In genomic region chr20:17856024-17856564, GRCh38 we compare ENCODE assay signal across 9 cellular contexts.
DNase-seq lines count a peak whose midpoint lies in the region; ATAC-seq and TF ChIP-seq lines count a peak whose summit lies in the region.
"Had no signal": no experiment of that assay in that cellular context is flagged by ENCODE, and none has a peak within 500 bp of the region (broad histone marks: within the 10 kb centered on the region; RNA-seq: fewer than 3 reads in every experiment).

No MANE protein-coding gene starts in this region.

- no peak overlapping the region for H3K4me2 ChIP-seq in GM23248 (ENCODE audit: unreplicated experiment)

- intact Hi-C loops in sigmoid colon (cut with DNase I): no loop called here

- no peak overlapping the region for H2AFZ ChIP-seq in GM23248

- peaks cover 11% of the 10 kb centered on the region for H3F3A ChIP-seq in GM23248 (ENCODE audit: insufficient read depth)

- no peaks in the 10 kb centered on the region for H4K20me1 ChIP-seq in GM23248 (ENCODE audit: insufficient read depth)

- TF ChIP-seq EP300 in sigmoid colon (IDR thresholded peaks at IDR 0.05): no peak

- H3K9ac ChIP-seq in GM23248: no peak overlapping the region

- no peaks in the 10 kb centered on the region for H3K9me3 ChIP-seq in Peyer's patch
- H3K9me3 ChIP-seq in sigmoid colon: no peaks in the 10 kb centered on the region
- no peaks in the 10 kb centered on the region for H3K9me3 ChIP-seq in GM23248 (ENCODE audit: low read depth)

- peak in 1 of 2 donors; percentile 15 for TF ChIP-seq POLR2A in Peyer's patch (IDR thresholded peaks at IDR 0.05)
- no peak for TF ChIP-seq POLR2A in sigmoid colon (IDR thresholded peaks at IDR 0.05)

- peak overlapping the region in 2 of 4 donors; percentile 53 to 61 for H3K27ac ChIP-seq in Peyer's patch
- no peak overlapping the region for H3K27ac ChIP-seq in sigmoid colon
- no peak overlapping the region for H3K27ac ChIP-seq in GM23248
- H3K27ac ChIP-seq: SJSA1 had no signal

- WGBS in sigmoid colon, 2 donors: 8 to 19% methylated on average over 3 of the region's 3 CpGs
- 68 to 87% methylated on average over 3 of the region's 3 CpGs for WGBS in GM23248 (ENCODE audit: low coverage in 1 of 2, low lambda C conversion rate in 2 of 2, missing lambda C conversion rate in 2 of 2), 2 experiments

- H3K36me3 ChIP-seq in Peyer's patch (no peaks in the 10 kb centered on the region), sigmoid colon (no peaks in the 10 kb centered on the region), GM23248 (ENCODE audit: low read depth) (no peaks in the 10 kb centered on the region)
- H3K36me3 ChIP-seq: SJSA1 had no signal

- H3K4me1 ChIP-seq in Peyer's patch (peaks cover 0 to 20% (median 19%) of the 10 kb centered on the region in 4 donors), sigmoid colon (no peaks in the 10 kb centered on the region), GM23248 (ENCODE audit: insufficient read depth) (no peaks in the 10 kb centered on the region)
- H3K4me1 ChIP-seq: SJSA1 had no signal

- no peaks in the 10 kb centered on the region for H3K9me2 ChIP-seq in GM23248 (ENCODE audit: insufficient read depth)

- H3K79me2 ChIP-seq in GM23248 (ENCODE audit: insufficient read depth): no peaks in the 10 kb centered on the region

- TF ChIP-seq CTCF in Peyer's patch (IDR thresholded peaks at IDR 0.05): no peak
- no peak for TF ChIP-seq CTCF in sigmoid colon (IDR thresholded peaks at IDR 0.05)

- in situ Hi-C loops in GM23248 (cut with MboI): no loop called here

- peak; percentile 35 to 55 for ATAC-seq in activated CD4-positive, CD25-positive, alpha-beta regulatory T cell treated with anti-CD3 and anti-CD28 coated beads, Interleukin-2, amount 50 U/mL, for 24 hours
- peak; percentile 83 for ATAC-seq in HG03039 (IDR thresholded peaks at IDR 0.05; ENCODE audit: unreplicated experiment)
- ATAC-seq in stimulated activated naive CD8-positive, alpha-beta T cell treated with anti-CD3 and anti-CD28 coated beads, Interleukin-15, Interleukin-2, amounts not matched to agents 100 U/mL and 50 U/mL, for 24 hours: peak; percentile 58

- H3K4me3 ChIP-seq in Peyer's patch (no peak overlapping the region), sigmoid colon (no peak overlapping the region), GM23248 (no peak overlapping the region)
- H3K4me3 ChIP-seq: SJSA1 had no signal

- no peak for DNase-seq in activated CD4-positive, CD25-positive, alpha-beta regulatory T cell (lab: John Stamatoyannopoulos, UW)
- DNase-seq in Peyer's patch: peak; percentile 61 to 84 (median 83)
- no peak for DNase-seq in stimulated activated naive CD8-positive, alpha-beta T cell treated with anti-CD3 and anti-CD28 coated beads, Interleukin-15, Interleukin-2, amounts not matched to agents 100 U/mL and 50 U/mL, for 24 hours
- DNase-seq in activated effector memory CD4-positive, alpha-beta T cell treated with anti-CD3 and anti-CD28 coated beads, Interleukin-2, amount 50 U/mL, for 16 hours: no peak
- no peak for DNase-seq in sigmoid colon
- no peak for DNase-seq in GM23248

- H3K27me3 ChIP-seq in Peyer's patch: no peaks in the 10 kb centered on the region
- H3K27me3 ChIP-seq in sigmoid colon: no peaks in the 10 kb centered on the region
- no peaks in the 10 kb centered on the region for H3K27me3 ChIP-seq in GM23248 (replicated peaks; ENCODE audit: insufficient read depth)
- H3K27me3 ChIP-seq: SJSA1 had no signal

Comparison
In these comparisons a context has a peak if more than half of its experiments do, and no peak if none do; other contexts are left out.
1. DNase-seq: peak in Peyer's patch (3 of 3); none in activated CD4-positive, CD25-positive, alpha-beta regulatory T cell (0 of 4), stimulated activated naive CD8-positive, alpha-beta T cell treated with anti-CD3 and anti-CD28 coated beads, Interleukin-15, Interleukin-2, amounts not matched to agents 100 U/mL and 50 U/mL, for 24 hours (single experiment), activated effector memory CD4-positive, alpha-beta T cell treated with anti-CD3 and anti-CD28 coated beads, Interleukin-2, amount 50 U/mL, for 16 hours (single experiment), sigmoid colon (single experiment) and GM23248 (single experiment).
2. Peak in every context shown above with its lines, with median percentiles within 50 percentile points of each other: ATAC-seq.